8 cellular contexts compared by ENCODE assay signal in the genomic region with DNA sequence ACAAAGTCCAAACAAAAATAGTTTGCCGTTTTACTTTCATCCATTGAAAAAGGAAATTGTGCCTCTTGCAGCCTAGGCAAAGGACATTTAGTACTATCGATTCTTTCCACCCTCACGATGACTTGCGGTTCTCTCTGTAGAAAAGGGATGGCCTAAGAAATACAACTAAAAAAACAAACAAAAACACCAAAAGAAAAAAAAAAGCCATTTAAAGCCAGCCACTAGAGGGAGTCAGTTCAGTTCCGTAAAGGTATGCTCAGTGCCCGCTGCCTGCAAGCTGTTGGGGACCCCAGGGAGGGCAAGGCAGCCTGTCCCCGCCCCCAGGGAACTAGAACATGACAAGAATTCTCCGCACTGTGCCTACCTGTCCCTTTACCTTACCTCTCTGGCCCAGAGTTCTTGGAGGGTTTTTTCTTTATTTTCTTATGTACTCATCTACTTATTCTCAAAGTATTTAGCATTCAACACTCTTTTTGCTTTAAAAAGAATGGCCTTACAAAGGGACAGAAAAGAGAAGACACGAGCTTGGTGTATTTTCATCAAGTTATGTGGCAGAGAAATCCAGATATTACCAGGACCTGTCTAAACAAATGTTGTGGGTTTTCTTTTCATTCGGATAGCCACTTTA. TPM values are rescaled to one million over a fixed set of nuclear protein-coding genes. Genes with fewer than 3 reads are reported as not detected.
DNase-seq lines count a peak whose midpoint lies in the region; ATAC-seq, FAIRE-seq and TF ChIP-seq lines count a peak whose summit lies in the region.

No MANE protein-coding gene starts in this region.

- intact Hi-C loops in HepG2 (cut with micrococcal nuclease; ENCODE audit: unreplicated experiment) (no loop called here), stomach (cut with DNase I; ENCODE audit: low total_unique reads) (no loop called here)

- H3K4me1 ChIP-seq in HepG2 (ENCODE audit: insufficient read depth, low read length): no peaks in the 10 kb centered on the region
- H3K4me1 ChIP-seq in stomach: peaks cover 0 to 9% (median 4%) of the 10 kb centered on the region in 4 donors

- H3K27ac ChIP-seq in HepG2 (ENCODE audit: extremely low read length, insufficient read depth, low read length): no peak overlapping the region
- no peak overlapping the region for H3K27ac ChIP-seq in stomach

- BruUV-seq in HepG2 (replicated peaks; lab: Mats Ljungman, UMichigan): no TSS peak

- ATAC-seq in HepG2 (peak; percentile 78), HG03045 (IDR thresholded peaks at IDR 0.05; ENCODE audit: unreplicated experiment) (no peak)

- H3K9me3 ChIP-seq in HepG2 (ENCODE audit: low read length) (no peaks in the 10 kb centered on the region), stomach (no peaks in the 10 kb centered on the region)

- no peak overlapping the region for H3K9ac ChIP-seq in HepG2 (ENCODE audit: insufficient read depth, low read depth, low read length)

- TF ChIP-seq RAD21 in HepG2 (CRISPR knock-in tag; IDR thresholded peaks at IDR 0.05): no peak

- POLR2A ChIA-PET in HepG2 (lab: Yijun Ruan, JAX): no interaction called here

- H3K36me3 ChIP-seq in HepG2 (replicated peaks in 1 of 2; ENCODE audit: control insufficient read depth in 1 of 2, insufficient read depth in 2 of 2, low read length in 2 of 2): no peaks in the 10 kb centered on the region
- H3K36me3 ChIP-seq in stomach: peaks cover 0 to 20% (median 8%) of the 10 kb centered on the region in 4 donors

- 12% methylated on average over 10 of the region's 10 CpGs for WGBS in HepG2 (ENCODE audit: low lambda C conversion rate)
- 27 to 42% (median 36%) methylated on average over 10 of the region's 10 CpGs for WGBS in stomach, 5 donors

- FAIRE-seq in HepG2 (lab: Jason Lieb, UNC): peak; percentile 44

- H3K4me2 ChIP-seq in HepG2 (ENCODE audit: low read depth, low read length): no peak overlapping the region

- no peaks in the 10 kb centered on the region for H3K79me2 ChIP-seq in HepG2 (ENCODE audit: insufficient read depth, low read length)

- TF ChIP-seq CTCF in cardiac fibroblast (IDR thresholded peaks at IDR 0.05; ENCODE audit: low read depth, low read length) (peak; percentile 78), HepG2 (CRISPR knock-in tag; IDR thresholded peaks at IDR 0.05) (peak; percentile 72), stomach (IDR thresholded peaks at IDR 0.05) (peak in 4 of 7 experiments; percentile 29 to 66 (median 58))

- no peak overlapping the region for H2AFZ ChIP-seq in HepG2 (ENCODE audit: low read length)

- TF ChIP-seq POLR2A in HepG2 (IDR thresholded peaks at IDR 0.05; ENCODE audit: insufficient read depth in 1 of 2, low read depth in 2 of 2, low read length in 2 of 2) (no peak), stomach (IDR thresholded peaks at IDR 0.05) (no peak)

- H3K4me3 ChIP-seq in cardiac fibroblast (replicated peaks in 1 of 2; ENCODE audit: low read depth in 2 of 2, low read length in 2 of 2) (no peak overlapping the region), HepG2 (replicated peaks in 1 of 3; ENCODE audit: insufficient read depth in 1 of 3, low read depth in 2 of 3, low read length in 3 of 3) (no peak overlapping the region), stomach (no peak overlapping the region)

- DNase-seq in SIG-M5 treated with dmso at 0.1 percent for 504 hours (lab: John Stamatoyannopoulos, UW; ENCODE audit: unreplicated experiment): peak; percentile 62
- no peak for DNase-seq in SIG-M5 (lab: John Stamatoyannopoulos, UW)
- peak; percentile 80 for DNase-seq in HuH-7 (ENCODE audit: low spot score)
- DNase-seq in SW480 (ENCODE audit: low spot score): peak; percentile 37
- peak; percentile 84 to 88 for DNase-seq in cardiac fibroblast (ENCODE audit: low read depth in 2 of 2)
- DNase-seq in HepG2 (ENCODE audit: low spot score): peak; percentile 45
- no peak for DNase-seq in stomach

- TF ChIP-seq EP300 in HepG2 (IDR thresholded peaks at IDR 0.05; ENCODE audit: low read depth in 2 of 2, low read length in 2 of 2) (no peak), HepG2 (CRISPR knock-in tag; IDR thresholded peaks at IDR 0.05; ENCODE audit: borderline replicate concordance) (no peak), stomach (IDR thresholded peaks at IDR 0.05) (no peak)

- CTCF ChIA-PET in HepG2 (lab: Yijun Ruan, JAX; ENCODE audit: low intra/inter-chr PET ratio, low total read pairs): interaction anchor here (0.6 to 2.0 kb wide), 2 partner anchors 28 to 36 kb away, joined by 3 to 7 read pairs; no protein-coding TSS in a partner anchor

- in situ Hi-C loops in HepG2 (cut with HindIII; ENCODE audit: extremely low pct_ligation_motif_present, low pct_unique_long_range_greater_than_20kb): no loop called here

- H3K27me3 ChIP-seq in HepG2 (ENCODE audit: control insufficient read depth in 1 of 2, insufficient read depth in 2 of 2, low read length in 2 of 2) (peaks cover 5 to 23% of the 10 kb centered on the region in 2 experiments; a peak in 3 of 5 replicates), stomach (no peaks in the 10 kb centered on the region)

- H4K20me1 ChIP-seq in HepG2 (ENCODE audit: insufficient read depth, low read length): no peaks in the 10 kb centered on the region

TF ChIP-seq in HepG2, 621 proteins besides CTCF, POLR2A, EP300 and RAD21 (continues in another document):
- no peak for TF ChIP-seq ZBTB7B (CRISPR knock-in tag; IDR thresholded peaks at IDR 0.05)
- TF ChIP-seq, protein P1, sequence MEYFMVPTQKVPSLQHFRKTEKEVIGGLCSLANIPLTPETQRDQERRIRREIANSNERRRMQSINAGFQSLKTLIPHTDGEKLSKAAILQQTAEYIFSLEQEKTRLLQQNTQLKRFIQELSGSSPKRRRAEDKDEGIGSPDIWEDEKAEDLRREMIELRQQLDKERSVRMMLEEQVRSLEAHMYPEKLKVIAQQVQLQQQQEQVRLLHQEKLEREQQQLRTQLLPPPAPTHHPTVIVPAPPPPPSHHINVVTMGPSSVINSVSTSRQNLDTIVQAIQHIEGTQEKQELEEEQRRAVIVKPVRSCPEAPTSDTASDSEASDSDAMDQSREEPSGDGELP (IDR thresholded peaks at IDR 0.05; ENCODE audit: borderline replicate concordance, low read depth): no peak
- no peak for TF ChIP-seq SALL1 (CRISPR knock-in tag; IDR thresholded peaks at IDR 0.05)
- TF ChIP-seq, protein P2, sequence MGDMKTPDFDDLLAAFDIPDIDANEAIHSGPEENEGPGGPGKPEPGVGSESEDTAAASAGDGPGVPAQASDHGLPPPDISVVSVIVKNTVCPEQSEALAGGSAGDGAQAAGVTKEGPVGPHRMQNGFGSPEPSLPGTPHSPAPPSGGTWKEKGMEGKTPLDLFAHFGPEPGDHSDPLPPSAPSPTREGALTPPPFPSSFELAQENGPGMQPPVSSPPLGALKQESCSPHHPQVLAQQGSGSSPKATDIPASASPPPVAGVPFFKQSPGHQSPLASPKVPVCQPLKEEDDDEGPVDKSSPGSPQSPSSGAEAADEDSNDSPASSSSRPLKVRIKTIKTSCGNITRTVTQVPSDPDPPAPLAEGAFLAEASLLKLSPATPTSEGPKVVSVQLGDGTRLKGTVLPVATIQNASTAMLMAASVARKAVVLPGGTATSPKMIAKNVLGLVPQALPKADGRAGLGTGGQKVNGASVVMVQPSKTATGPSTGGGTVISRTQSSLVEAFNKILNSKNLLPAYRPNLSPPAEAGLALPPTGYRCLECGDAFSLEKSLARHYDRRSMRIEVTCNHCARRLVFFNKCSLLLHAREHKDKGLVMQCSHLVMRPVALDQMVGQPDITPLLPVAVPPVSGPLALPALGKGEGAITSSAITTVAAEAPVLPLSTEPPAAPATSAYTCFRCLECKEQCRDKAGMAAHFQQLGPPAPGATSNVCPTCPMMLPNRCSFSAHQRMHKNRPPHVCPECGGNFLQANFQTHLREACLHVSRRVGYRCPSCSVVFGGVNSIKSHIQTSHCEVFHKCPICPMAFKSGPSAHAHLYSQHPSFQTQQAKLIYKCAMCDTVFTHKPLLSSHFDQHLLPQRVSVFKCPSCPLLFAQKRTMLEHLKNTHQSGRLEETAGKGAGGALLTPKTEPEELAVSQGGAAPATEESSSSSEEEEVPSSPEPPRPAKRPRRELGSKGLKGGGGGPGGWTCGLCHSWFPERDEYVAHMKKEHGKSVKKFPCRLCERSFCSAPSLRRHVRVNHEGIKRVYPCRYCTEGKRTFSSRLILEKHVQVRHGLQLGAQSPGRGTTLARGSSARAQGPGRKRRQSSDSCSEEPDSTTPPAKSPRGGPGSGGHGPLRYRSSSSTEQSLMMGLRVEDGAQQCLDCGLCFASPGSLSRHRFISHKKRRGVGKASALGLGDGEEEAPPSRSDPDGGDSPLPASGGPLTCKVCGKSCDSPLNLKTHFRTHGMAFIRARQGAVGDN (CRISPR knock-in tag; IDR thresholded peaks at IDR 0.05): no peak
- no peak for TF ChIP-seq ZNF350 (CRISPR knock-in tag; IDR thresholded peaks at IDR 0.05; ENCODE audit: borderline replicate concordance, low read depth)
- TF ChIP-seq, protein P3, sequence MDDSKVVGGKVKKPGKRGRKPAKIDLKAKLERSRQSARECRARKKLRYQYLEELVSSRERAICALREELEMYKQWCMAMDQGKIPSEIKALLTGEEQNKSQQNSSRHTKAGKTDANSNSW (CRISPR knock-in tag; IDR thresholded peaks at IDR 0.05; ENCODE audit: borderline replicate concordance): no peak

RNA-seq across cellular contexts. Expression of a gene that starts 29.9 kb away (rescaled TPM):
- total RNA-seq in HepG2 (2016; rRNA removed; fragmentation: Illumina TruSeq; extraction: Trizol) (not detected in 2 replicates), stomach (1 to 10 TPM in 1 of 5 donors, under 1 TPM in 1, not detected in 3; 0.37 to 1.3 TPM)
- not detected in 2 replicates for total RNA-seq in HepG2 (2016; cell fraction: cytosol; rRNA removed; fragmentation: Illumina TruSeq; extraction: Trizol; ENCODE audit: low read depth)
- not detected in 2 replicates for total RNA-seq in HepG2 (2016; cell fraction: insoluble cytoplasmic fraction; rRNA removed; fragmentation: Illumina TruSeq; extraction: Trizol)
- total RNA-seq in HepG2 (2016; cell fraction: membrane; rRNA removed; fragmentation: Illumina TruSeq; extraction: Trizol): not detected in 2 replicates
- not detected in 2 replicates for total RNA-seq in HepG2 (2016; cell fraction: nucleus; rRNA removed; fragmentation: Illumina TruSeq; extraction: Trizol)
- polyA plus RNA-seq in HepG2 (2011; rRNA removed) (not detected in 2 replicates), stomach (under 1 TPM in 2 of 3 donors, not detected in 1; 0.25 to 0.70 TPM)
- polyA plus RNA-seq in HepG2 (2011; cell fraction: cytosol; rRNA removed): not detected in 2 replicates
- polyA plus RNA-seq in HepG2 (2011; cell fraction: nucleus; rRNA removed): not detected in 2 replicates
- not detected in 2 replicates for polyA plus RNA-seq in HepG2 (2012)
- polyA plus RNA-seq in HepG2 (2016; cell fraction: cytosol; fragmentation: Illumina TruSeq; extraction: Trizol; ENCODE audit: low read depth): not detected in 2 replicates
- polyA plus RNA-seq in HepG2 (2016; cell fraction: insoluble cytoplasmic fraction; fragmentation: Illumina TruSeq; extraction: Trizol; ENCODE audit: low read depth): not detected in 2 replicates
- polyA plus RNA-seq in HepG2 (2016; cell fraction: membrane; fragmentation: Illumina TruSeq; extraction: Trizol; ENCODE audit: low read depth): not detected in 2 replicates
- polyA plus RNA-seq in HepG2 (2016; cell fraction: nucleus; fragmentation: Illumina TruSeq; extraction: Trizol; ENCODE audit: insufficient read depth, low read depth): not detected in 2 replicates
- 0.35 TPM in 1 of 2 replicates, not detected in the other for polyA minus RNA-seq in HepG2 (2011; rRNA and poly(A)+ RNA removed; ENCODE audit: low replicate concordance)
- polyA minus RNA-seq in HepG2 (2011; cell fraction: cytosol; rRNA and poly(A)+ RNA removed): not detected in 2 replicates
- polyA minus RNA-seq in HepG2 (2011; cell fraction: nucleus; rRNA and poly(A)+ RNA removed): not detected in 2 replicates

Comparison
In these comparisons a context has a peak if more than half of its experiments do, and no peak if none do; other contexts are left out.
1. DNase-seq: peak in SIG-M5 treated with dmso at 0.1 percent for 504 hours (single experiment), HuH-7 (single experiment), SW480 (single experiment), cardiac fibroblast (2 of 2) and HepG2 (single experiment); none in SIG-M5 (single experiment) and stomach (single experiment).
2. Peak in every context shown above with its lines, with median percentiles within 50 percentile points of each other: CTCF ChIP-seq.